In genomic region chr1:8660455-8660854, GRCh38 we compare ENCODE assay signal across 8 cellular contexts.
DNase-seq lines count a peak whose midpoint lies in the region; ATAC-seq, FAIRE-seq and TF ChIP-seq lines count a peak whose summit lies in the region.

No MANE protein-coding gene starts in this region.

- no peak overlapping the region for H3K27ac Mint-ChIP-seq in stimulated activated naive B cell treated with anti-CD40 and anti-IgM and Interleukin-4, amounts not matched to agents 10 μg/mL and 1 μg/mL and 100 μg/mL, for 72 hours

- H3K4me1 Mint-ChIP-seq in stimulated activated naive B cell treated with anti-CD40 and anti-IgM and Interleukin-4, amounts not matched to agents 10 μg/mL and 1 μg/mL and 100 μg/mL, for 72 hours: peaks cover 12 to 27% of the 10 kb centered on the region in 2 donors

- no peaks in the 10 kb centered on the region for H3K27me3 Mint-ChIP-seq in stimulated activated naive B cell treated with anti-CD40 and anti-IgM and Interleukin-4, amounts not matched to agents 10 μg/mL and 1 μg/mL and 100 μg/mL, for 72 hours

- peak; percentile 99 for FAIRE-seq in H54 (lab: Jason Lieb, UNC)

- peaks cover 9 to 13% of the 10 kb centered on the region in 2 donors for H3K36me3 Mint-ChIP-seq in stimulated activated naive B cell treated with anti-CD40 and anti-IgM and Interleukin-4, amounts not matched to agents 10 μg/mL and 1 μg/mL and 100 μg/mL, for 72 hours

- ATAC-seq in stimulated activated naive B cell treated with anti-CD40 and anti-IgM and Interleukin-4, amounts not matched to agents 10 μg/mL and 1 μg/mL and 100 μg/mL, for 72 hours (replicated peaks): peak; percentile 44 to 54
- ATAC-seq in GM21619 (IDR thresholded peaks at IDR 0.05; ENCODE audit: unreplicated experiment): no peak
- ATAC-seq in GM19324 (IDR thresholded peaks at IDR 0.05; ENCODE audit: low FRiP score, unreplicated experiment): no peak
- ATAC-seq in GM21390 (IDR thresholded peaks at IDR 0.05; ENCODE audit: unreplicated experiment): no peak

- no peak overlapping the region for H3K4me3 Mint-ChIP-seq in stimulated activated naive B cell treated with anti-CD40 and anti-IgM and Interleukin-4, amounts not matched to agents 10 μg/mL and 1 μg/mL and 100 μg/mL, for 72 hours

- DNase-seq in H54 (ENCODE audit: insufficient read length, low spot score) (peak; percentile 41), amygdala (lab: John Stamatoyannopoulos, UW) (peak in 37 of 56 donors; percentile 11 to 72 (median 27)), hypothalamus (lab: John Stamatoyannopoulos, UW) (peak in 31 of 51 donors; percentile 4 to 70 (median 22))
- no peak for DNase-seq in stimulated activated naive B cell treated with anti-CD40 and anti-IgM and Interleukin-4, amounts not matched to agents 10 μg/mL and 1 μg/mL and 100 μg/mL, for 72 hours
- no peak for DNase-seq in activated CD8-positive, alpha-beta memory T cell treated with anti-CD3 and anti-CD28 coated beads, Interleukin-2, amount 50 U/mL, for 48 hours

- no peak for TF ChIP-seq POLR2A in H54 (IDR thresholded peaks at IDR 0.05; ENCODE audit: low read depth, low read length)

- peaks cover 0 to 2% of the 10 kb centered on the region in 2 donors for H3K9me3 Mint-ChIP-seq in stimulated activated naive B cell treated with anti-CD40 and anti-IgM and Interleukin-4, amounts not matched to agents 10 μg/mL and 1 μg/mL and 100 μg/mL, for 72 hours

Comparison
In these comparisons a context has a peak if more than half of its experiments do, and no peak if none do; other contexts are left out.
1. DNase-seq: peak in H54 (single experiment), amygdala (37 of 56) and hypothalamus (31 of 51); none in stimulated activated naive B cell treated with anti-CD40 and anti-IgM and Interleukin-4, amounts not matched to agents 10 μg/mL and 1 μg/mL and 100 μg/mL, for 72 hours (single experiment) and activated CD8-positive, alpha-beta memory T cell treated with anti-CD3 and anti-CD28 coated beads, Interleukin-2, amount 50 U/mL, for 48 hours (single experiment).
2. ATAC-seq: peak in stimulated activated naive B cell treated with anti-CD40 and anti-IgM and Interleukin-4, amounts not matched to agents 10 μg/mL and 1 μg/mL and 100 μg/mL, for 72 hours (2 of 2); none in GM21619 (single experiment), GM19324 (single experiment) and GM21390 (single experiment).